ENCODE assay signal across 8 cellular contexts in the genomic region with DNA sequence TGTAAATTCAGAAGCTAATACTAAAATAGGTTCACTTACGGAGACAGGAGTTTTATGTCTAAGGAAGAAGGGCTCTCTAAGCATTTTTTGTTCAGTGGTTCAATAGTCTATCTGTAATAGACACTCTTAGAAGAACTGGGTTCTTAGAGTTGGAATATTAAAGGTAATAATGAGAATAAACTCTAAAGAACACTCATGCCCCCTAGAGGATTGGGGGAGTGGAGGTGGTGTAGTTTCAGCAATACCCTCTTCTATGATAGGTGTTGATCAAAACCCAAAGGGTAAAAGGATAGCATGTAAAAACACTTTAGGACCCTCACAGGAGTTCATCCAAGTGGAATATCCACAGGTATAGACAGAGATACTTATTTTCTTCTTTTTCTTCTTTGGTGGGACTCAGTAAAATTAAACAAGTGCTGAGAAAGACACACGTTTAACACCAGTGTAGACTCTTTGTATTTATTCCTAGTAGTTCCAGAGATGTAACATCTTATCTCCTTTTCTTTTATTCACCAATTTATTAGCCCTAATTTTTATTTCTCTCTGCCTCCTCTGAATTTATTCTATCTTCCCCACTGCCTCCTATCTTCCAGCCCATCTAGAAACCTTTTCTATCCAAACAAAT. TPM values are rescaled to one million over a fixed set of nuclear protein-coding genes. Genes with fewer than 3 reads are reported as not detected.
DNase-seq lines count a peak whose midpoint lies in the region; ATAC-seq, FAIRE-seq and TF ChIP-seq lines count a peak whose summit lies in the region.

No MANE protein-coding gene starts in this region.

- no peaks in the 10 kb centered on the region for H3K79me2 ChIP-seq in astrocyte (ENCODE audit: insufficient read depth, low read length)

- FAIRE-seq in astrocyte (lab: Jason Lieb, UNC), result peak; percentile 70

- peak; percentile 46 to 51 for ATAC-seq in activated T-cell treated with anti-CD3 and anti-CD28 coated beads, Interleukin-2, amount 50 U/mL, for 4 hours
- ATAC-seq in stimulated activated naive CD8-positive, alpha-beta T cell treated with anti-CD3 and anti-CD28 coated beads, Interleukin-15, amount 100 ng/mL, for 72 hours, result peak; percentile 67
- ATAC-seq in HG02623 (IDR thresholded peaks at IDR 0.05; ENCODE audit: unreplicated experiment), result no peak

- TF ChIP-seq CTCF in HFF-Myc (IDR thresholded peaks at IDR 0.05; ENCODE audit: low read depth, low read length, missing control alignments), result peak; percentile 78
- TF ChIP-seq CTCF in astrocyte (IDR thresholded peaks at IDR 0.05; ENCODE audit: insufficient read depth, low read depth, low read length), result peak; percentile 72

- no peak overlapping the region for H3K27ac Mint-ChIP-seq in activated T-cell treated with anti-CD3 and anti-CD28 coated beads, Interleukin-2, amount 50 U/mL, for 24 hours
- H3K27ac Mint-ChIP-seq in astrocyte (ENCODE audit: unreplicated experiment), result no peak overlapping the region
- H3K27ac Mint-ChIP-seq in stimulated activated naive CD8-positive, alpha-beta T cell treated with anti-CD3 and anti-CD28 coated beads, Interleukin-15, amount 100 ng/mL, for 72 hours, result no peak overlapping the region

- H3K9me3 Mint-ChIP-seq in activated T-cell treated with anti-CD3 and anti-CD28 coated beads, Interleukin-2, amount 50 U/mL, for 4 hours, result no peaks in the 10 kb centered on the region
- no peaks in the 10 kb centered on the region for H3K9me3 Mint-ChIP-seq in activated T-cell treated with anti-CD3 and anti-CD28 coated beads, Interleukin-2, amount 50 U/mL, for 24 hours
- no peaks in the 10 kb centered on the region for H3K9me3 Mint-ChIP-seq in astrocyte (ENCODE audit: unreplicated experiment)
- no peaks in the 10 kb centered on the region for H3K9me3 Mint-ChIP-seq in stimulated activated naive CD8-positive, alpha-beta T cell treated with anti-CD3 and anti-CD28 coated beads, Interleukin-15, amount 100 ng/mL, for 72 hours

- no peaks in the 10 kb centered on the region for H3K27me3 ChIP-seq in astrocyte (ENCODE audit: insufficient read depth, low read length)

- no peak overlapping the region for H3K4me3 Mint-ChIP-seq in activated T-cell treated with anti-CD3 and anti-CD28 coated beads, Interleukin-2, amount 50 U/mL, for 4 hours
- H3K4me3 Mint-ChIP-seq in activated T-cell treated with anti-CD3 and anti-CD28 coated beads, Interleukin-2, amount 50 U/mL, for 24 hours, result no peak overlapping the region
- H3K4me3 Mint-ChIP-seq in astrocyte (ENCODE audit: unreplicated experiment), result no peak overlapping the region
- no peak overlapping the region for H3K4me3 Mint-ChIP-seq in stimulated activated naive CD8-positive, alpha-beta T cell treated with anti-CD3 and anti-CD28 coated beads, Interleukin-15, amount 100 ng/mL, for 72 hours

- H3K9me3 ChIP-seq in astrocyte (ENCODE audit: insufficient read depth, low read depth, low read length), result no peaks in the 10 kb centered on the region

- no peak overlapping the region for H3K27ac ChIP-seq in astrocyte (ENCODE audit: low read depth, low read length)

- H3K4me2 ChIP-seq in astrocyte (ENCODE audit: low read length), result no peak overlapping the region

- H2AFZ ChIP-seq in astrocyte (ENCODE audit: low read depth, low read length), result no peak overlapping the region

- DNase-seq in activated T-cell treated with anti-CD3 and anti-CD28 coated beads, Interleukin-2, amount 50 U/mL, for 4 hours, result peak; percentile 11
- no peak for DNase-seq in activated T-cell treated with anti-CD3 and anti-CD28 coated beads, Interleukin-2, amount 50 U/mL, for 24 hours
- DNase-seq in HFF-Myc (ENCODE audit: extremely low read depth, low read depth) (peak; percentile 22), NCI-H446 (lab: John Stamatoyannopoulos, UW) (peak; percentile 11 to 58), astrocyte (ENCODE audit: low read depth) (peak; percentile 14), iPS DF 4.7 (ENCODE audit: extremely low read depth, low spot score) (peak; percentile 22)
- DNase-seq in stimulated activated naive CD8-positive, alpha-beta T cell treated with anti-CD3 and anti-CD28 coated beads, Interleukin-15, amount 100 ng/mL, for 72 hours, result peak in 1 of 2 donors; percentile 15

- H3K27me3 Mint-ChIP-seq in activated T-cell treated with anti-CD3 and anti-CD28 coated beads, Interleukin-2, amount 50 U/mL, for 4 hours (ENCODE audit: low read depth), result peaks cover 4% of the 10 kb centered on the region
- H3K27me3 Mint-ChIP-seq in activated T-cell treated with anti-CD3 and anti-CD28 coated beads, Interleukin-2, amount 50 U/mL, for 24 hours, result no peaks in the 10 kb centered on the region
- H3K27me3 Mint-ChIP-seq in astrocyte (ENCODE audit: low read depth, unreplicated experiment), result no peaks in the 10 kb centered on the region
- H3K27me3 Mint-ChIP-seq in stimulated activated naive CD8-positive, alpha-beta T cell treated with anti-CD3 and anti-CD28 coated beads, Interleukin-15, amount 100 ng/mL, for 72 hours, result no peaks in the 10 kb centered on the region

- H3K4me1 Mint-ChIP-seq in activated T-cell treated with anti-CD3 and anti-CD28 coated beads, Interleukin-2, amount 50 U/mL, for 4 hours (ENCODE audit: low read depth), result no peaks in the 10 kb centered on the region
- no peaks in the 10 kb centered on the region for H3K4me1 Mint-ChIP-seq in activated T-cell treated with anti-CD3 and anti-CD28 coated beads, Interleukin-2, amount 50 U/mL, for 24 hours (ENCODE audit: low read depth)
- no peaks in the 10 kb centered on the region for H3K4me1 Mint-ChIP-seq in astrocyte (ENCODE audit: low read depth, unreplicated experiment)
- no peaks in the 10 kb centered on the region for H3K4me1 Mint-ChIP-seq in stimulated activated naive CD8-positive, alpha-beta T cell treated with anti-CD3 and anti-CD28 coated beads, Interleukin-15, amount 100 ng/mL, for 72 hours

- no peaks in the 10 kb centered on the region for H3K36me3 ChIP-seq in astrocyte (ENCODE audit: insufficient read depth, low read length)

- H3K4me1 ChIP-seq in astrocyte (ENCODE audit: insufficient read depth, low read length), result no peaks in the 10 kb centered on the region

- no peak overlapping the region for H3K9ac ChIP-seq in astrocyte (ENCODE audit: low read length)

- H3K4me3 ChIP-seq in HFF-Myc (replicated peaks; ENCODE audit: low read depth, low read length) (no peak overlapping the region), astrocyte (ENCODE audit: insufficient read depth, low read depth, low read length) (no peak overlapping the region)

- H4K20me1 ChIP-seq in astrocyte (ENCODE audit: insufficient read depth, low read length), result no peaks in the 10 kb centered on the region

- H3K36me3 Mint-ChIP-seq in activated T-cell treated with anti-CD3 and anti-CD28 coated beads, Interleukin-2, amount 50 U/mL, for 4 hours (ENCODE audit: insufficient read depth), result no peaks in the 10 kb centered on the region
- no peaks in the 10 kb centered on the region for H3K36me3 Mint-ChIP-seq in activated T-cell treated with anti-CD3 and anti-CD28 coated beads, Interleukin-2, amount 50 U/mL, for 24 hours (ENCODE audit: low read depth)
- peaks cover 3% of the 10 kb centered on the region for H3K36me3 Mint-ChIP-seq in astrocyte (ENCODE audit: low read depth, unreplicated experiment)

RNA-seq across cellular contexts. Expression of gene MND1, which starts 25.7 kb away (rescaled TPM):
- total RNA-seq in activated T-cell treated with anti-CD3 and anti-CD28 coated beads, Interleukin-2, amount 50 U/mL, for 4 hours, result 1 to 10 TPM; 5.2 to 9.6 (median 6.9) TPM
- total RNA-seq in astrocyte, result 1.00 and 1.0 TPM in 2 replicates
